In genomic region chr10:50558368-50558767, GRCh38 we compare ENCODE assay signal across 34 cellular contexts.
DNase-seq lines count a peak whose midpoint lies in the region; ATAC-seq, FAIRE-seq and TF ChIP-seq lines count a peak whose summit lies in the region.
"Had no signal": no experiment of that assay in that cellular context is flagged by ENCODE, and none has a peak within 500 bp of the region (broad histone marks: within the 10 kb centered on the region; RNA-seq: fewer than 3 reads in every experiment).

No MANE protein-coding gene starts in this region.

- peaks cover 27% of the 10 kb centered on the region for H3K4me1 Mint-ChIP-seq in astrocyte (ENCODE audit: low read depth, unreplicated experiment)

- DNase-seq in BE2C (peak; percentile 11), astrocyte (ENCODE audit: low read depth) (peak; percentile 69), cardiac muscle cell (ENCODE audit: low read depth in 1 of 2, low spot score in 1 of 2) (peak; percentile 34 to 62), GM20000 (ENCODE audit: low spot score) (no peak), GOT3 (lab: John Stamatoyannopoulos, UW) (no peak), NCI-H2196 (lab: John Stamatoyannopoulos, UW; ENCODE audit: unreplicated experiment) (no peak)
- DNase-seq: ACHN; activated CD4-positive, alpha-beta T cell treated with anti-CD3 and anti-CD28 coated beads for 1 hour; activated CD8-positive, alpha-beta T cell treated with anti-CD3 and anti-CD28 coated beads for 36 hours; C1 segment of cervical spinal cord; Caco-2; cerebellar nuclear complex; DMS79; GDM1; kidney glomerular epithelial cell; mammary epithelial cell; NCI-H1417 treated with DMSO at 0.1 percent for 48 hours; NCI-H2081; NCI-H226; NCI-H748 treated with DMSO at 0.1 percent for 48 hours; right cardiac atrium; RPMI8226; stimulated activated CD4-positive, alpha-beta T cell treated with anti-CD3 and anti-CD28 coated beads, Interleukin-15, amount 100 ng/mL, for 24 hours; stimulated activated naive CD4-positive, alpha-beta T cell treated with Interleukin-2 at 50 U/mL for 16 hours; T-helper 17 cell had no signal

- H3K27me3 ChIP-seq in BE2C, result no peaks in the 10 kb centered on the region
- H3K27me3 ChIP-seq in astrocyte (ENCODE audit: insufficient read depth, low read length), result no peaks in the 10 kb centered on the region
- no peaks in the 10 kb centered on the region for H3K27me3 ChIP-seq in cardiac muscle cell
- no peaks in the 10 kb centered on the region for H3K27me3 ChIP-seq in skeletal muscle tissue (ENCODE audit: control insufficient read depth in 3 of 3, insufficient read depth in 3 of 3, low read length in 3 of 3)
- H3K27me3 ChIP-seq: ascending aorta, neural progenitor cell had no signal

- no peaks in the 10 kb centered on the region for H3K79me2 ChIP-seq in astrocyte (ENCODE audit: insufficient read depth, low read length)

- H3K9me3 ChIP-seq in BE2C (no peaks in the 10 kb centered on the region), astrocyte (ENCODE audit: insufficient read depth, low read depth, low read length) (no peaks in the 10 kb centered on the region), cardiac muscle cell (ENCODE audit: low read depth) (no peaks in the 10 kb centered on the region), skeletal muscle tissue (ENCODE audit: control insufficient read depth in 3 of 3, low read length in 3 of 3) (no peaks in the 10 kb centered on the region)
- H3K9me3 ChIP-seq: ascending aorta, Caco-2 had no signal

- H3K27ac ChIP-seq in astrocyte (ENCODE audit: low read depth, low read length), result no peak overlapping the region
- no peak overlapping the region for H3K27ac ChIP-seq in cardiac muscle cell
- peak overlapping the region; percentile 11 for H3K27ac ChIP-seq in skeletal muscle tissue (ENCODE audit: low read depth, low read length)
- H3K27ac ChIP-seq: neural progenitor cell, parathyroid adenoma had no signal

- no peak overlapping the region for H3K4me2 ChIP-seq in astrocyte (ENCODE audit: low read length)
- H3K4me2 ChIP-seq: neural progenitor cell had no signal

- FAIRE-seq in astrocyte (lab: Jason Lieb, UNC), result no peak
- FAIRE-seq: H54 had no signal

- TF ChIP-seq CTCF in BE2C (IDR thresholded peaks at IDR 0.05; ENCODE audit: low read depth, low read length) (no peak), astrocyte (IDR thresholded peaks at IDR 0.05; ENCODE audit: insufficient read depth, low read depth, low read length) (no peak), cardiac muscle cell (IDR thresholded peaks at IDR 0.05; ENCODE audit: low read depth, low read length) (no peak), GM20000 (IDR thresholded peaks at IDR 0.05; ENCODE audit: extremely low read depth, missing control alignments) (no peak)

- H3K9ac ChIP-seq in astrocyte (ENCODE audit: low read length) (no peak overlapping the region), skeletal muscle tissue (ENCODE audit: low read depth in 1 of 3, low read length in 3 of 3) (no peak overlapping the region)
- H3K9ac ChIP-seq: neural progenitor cell, parathyroid adenoma had no signal

- H3K4me3 ChIP-seq in BE2C (ENCODE audit: low read depth, low read length), result no peak overlapping the region
- H3K4me3 ChIP-seq in astrocyte (ENCODE audit: insufficient read depth, low read depth, low read length), result no peak overlapping the region
- H3K4me3 ChIP-seq in cardiac muscle cell, result no peak overlapping the region
- H3K4me3 ChIP-seq in skeletal muscle tissue (ENCODE audit: low read length in 3 of 3), result no peak overlapping the region
- H3K4me3 ChIP-seq: ascending aorta, neural progenitor cell had no signal

- H3K9me3 Mint-ChIP-seq in astrocyte (ENCODE audit: unreplicated experiment), result no peaks in the 10 kb centered on the region
- H3K9me3 Mint-ChIP-seq: activated CD8-positive, alpha-beta T cell treated with anti-CD3 and anti-CD28 coated beads for 36 hours; activated T-helper 2 cell treated with anti-CD3 and anti-CD28 coated beads, Interferon-gamma antibody, Interleukin-2, Interleukin-4, amounts not matched to agents 10 μg/mL and 5 μg/mL and 100 μg/mL, durations not matched to agents 14 hours and 24 hours and 36 hours; neural progenitor cell; type B pancreatic cell had no signal

- H3K36me3 ChIP-seq in BE2C (no peaks in the 10 kb centered on the region), astrocyte (ENCODE audit: insufficient read depth, low read length) (no peaks in the 10 kb centered on the region), cardiac muscle cell (no peaks in the 10 kb centered on the region), skeletal muscle tissue (ENCODE audit: control insufficient read depth in 3 of 3, insufficient read depth in 3 of 3, low read length in 3 of 3) (no peaks in the 10 kb centered on the region)
- H3K36me3 ChIP-seq: ascending aorta, neural progenitor cell had no signal

- peaks cover 25% of the 10 kb centered on the region for H3K4me1 ChIP-seq in BE2C
- peaks cover 10% of the 10 kb centered on the region for H3K4me1 ChIP-seq in astrocyte (ENCODE audit: insufficient read depth, low read length)
- peaks cover 25% of the 10 kb centered on the region for H3K4me1 ChIP-seq in cardiac muscle cell (ENCODE audit: low read depth)
- H3K4me1 ChIP-seq in skeletal muscle tissue (ENCODE audit: control insufficient read depth in 3 of 3, insufficient read depth in 3 of 3, low read length in 3 of 3), result peaks cover 31 to 46% (median 43%) of the 10 kb centered on the region in 3 donors
- H3K4me1 ChIP-seq: Caco-2 had no signal

- no peak overlapping the region for H2AFZ ChIP-seq in astrocyte (ENCODE audit: low read depth, low read length)
- H2AFZ ChIP-seq: neural progenitor cell, parathyroid adenoma had no signal

- H3K27ac Mint-ChIP-seq in astrocyte (ENCODE audit: unreplicated experiment), result no peak overlapping the region
- H3K27ac Mint-ChIP-seq: activated CD8-positive, alpha-beta T cell treated with anti-CD3 and anti-CD28 coated beads for 36 hours; activated naive CD8-positive, alpha-beta T cell; activated T-helper 2 cell treated with anti-CD3 and anti-CD28 coated beads, Interferon-gamma antibody, Interleukin-2, Interleukin-4, amounts not matched to agents 10 μg/mL and 5 μg/mL and 100 μg/mL, durations not matched to agents 14 hours and 24 hours and 36 hours; neural progenitor cell; T-helper 17 cell; type B pancreatic cell had no signal

- no peak for ATAC-seq in HG02588 (IDR thresholded peaks at IDR 0.05; ENCODE audit: unreplicated experiment)
- ATAC-seq: activated CD8-positive, alpha-beta T cell treated with anti-CD3 and anti-CD28 coated beads for 36 hours; T-helper 17 cell had no signal

- H3K36me3 Mint-ChIP-seq in astrocyte (ENCODE audit: low read depth, unreplicated experiment), result no peaks in the 10 kb centered on the region
- H3K36me3 Mint-ChIP-seq: activated naive CD8-positive, alpha-beta T cell; neural progenitor cell had no signal

- H4K20me1 ChIP-seq in astrocyte (ENCODE audit: insufficient read depth, low read length), result peaks cover 9% of the 10 kb centered on the region

- H3K4me3 Mint-ChIP-seq in astrocyte (ENCODE audit: unreplicated experiment), result no peak overlapping the region
- H3K4me3 Mint-ChIP-seq: activated CD8-positive, alpha-beta T cell treated with anti-CD3 and anti-CD28 coated beads for 36 hours; activated naive CD8-positive, alpha-beta T cell; neural progenitor cell; T-helper 17 cell; type B pancreatic cell had no signal

- H3K27me3 Mint-ChIP-seq in astrocyte (ENCODE audit: low read depth, unreplicated experiment), result no peaks in the 10 kb centered on the region
- H3K27me3 Mint-ChIP-seq: activated CD8-positive, alpha-beta T cell treated with anti-CD3 and anti-CD28 coated beads for 36 hours; activated naive CD8-positive, alpha-beta T cell; T-helper 17 cell; type B pancreatic cell had no signal

Comparison
In these comparisons a context has a peak if more than half of its experiments do, and no peak if none do; other contexts are left out.
1. DNase-seq: peak in BE2C (single experiment), astrocyte (single experiment) and cardiac muscle cell (2 of 2); none in GM20000 (single experiment), GOT3 (single experiment) and NCI-H2196 (single experiment).